8 cellular contexts compared by ENCODE assay signal in genomic region chrX:1500701-1501624, GRCh38. TPM values are rescaled to one million over a fixed set of nuclear protein-coding genes. Genes with fewer than 3 reads are reported as not detected.
A peak's percentile ranks its signal among the peaks of the same experiment; 100 is the strongest.
DNase-seq lines count a peak whose midpoint lies in the region; ATAC-seq, FAIRE-seq and TF ChIP-seq lines count a peak whose summit lies in the region.

No MANE protein-coding gene starts in this region.

- no peak for TF ChIP-seq EP300 in upper lobe of left lung (IDR thresholded peaks at IDR 0.05)

- H3K4me3 ChIP-seq in CD8-positive, alpha-beta memory T cell (ENCODE audit: low read length) = no peak overlapping the region
- H3K4me3 ChIP-seq in coronary artery (peak overlapping the region; percentile 36), upper lobe of left lung (peak overlapping the region in 1 of 4 donors; percentile 22)

- DNase-seq in CD8-positive, alpha-beta memory T cell = peak in 3 of 5 donors; percentile 10 to 64 (median 51)
- DNase-seq in coronary artery (ENCODE audit: low spot score) = peak; percentile 43
- no peak for DNase-seq in upper lobe of left lung
- no peak for DNase-seq in HTR-8/SVneo (ENCODE audit: insufficient read length, low spot score)
- DNase-seq in stimulated activated CD4-positive, alpha-beta T cell treated with anti-CD3 and anti-CD28 coated beads, Interleukin-4, amount 100 ng/mL, for 1 hour = no peak
- DNase-seq in AML-193 (lab: John Stamatoyannopoulos, UW) = no peak

- H3K36me3 Mint-ChIP-seq in CD8-positive, alpha-beta memory T cell = peaks cover 3 to 58% (median 4%) of the 10 kb centered on the region in 3 donors

- CTCF ChIA-PET in CD8-positive, alpha-beta memory T cell (lab: Charles Lee) = no interaction called here

- TF ChIP-seq POLR2A in upper lobe of left lung (IDR thresholded peaks at IDR 0.05) = no peak

- H3K4me1 ChIP-seq in CD8-positive, alpha-beta memory T cell (ENCODE audit: insufficient read depth, low read length) = peaks cover 16% of the 10 kb centered on the region
- H3K4me1 ChIP-seq in upper lobe of left lung = peaks cover 0 to 9% (median 3%) of the 10 kb centered on the region in 4 donors

- H3K36me3 ChIP-seq in CD8-positive, alpha-beta memory T cell (ENCODE audit: insufficient read depth, low read length) = peaks cover 9% of the 10 kb centered on the region
- H3K36me3 ChIP-seq in upper lobe of left lung = no peaks in the 10 kb centered on the region

- no peaks in the 10 kb centered on the region for H3K9me3 ChIP-seq in CD8-positive, alpha-beta memory T cell (ENCODE audit: low read length)
- H3K9me3 ChIP-seq in upper lobe of left lung = no peaks in the 10 kb centered on the region

- peak overlapping the region; percentile 79 to 94 (median 90) for H3K27ac Mint-ChIP-seq in CD8-positive, alpha-beta memory T cell

- POLR2A ChIA-PET in CD8-positive, alpha-beta memory T cell (lab: Charles Lee) = no interaction called here

- no peaks in the 10 kb centered on the region for H3K27me3 ChIP-seq in CD8-positive, alpha-beta memory T cell (ENCODE audit: insufficient read depth, low read length, poor library complexity, severe bottlenecking)
- no peaks in the 10 kb centered on the region for H3K27me3 ChIP-seq in upper lobe of left lung

- H3K4me1 Mint-ChIP-seq in CD8-positive, alpha-beta memory T cell = peaks cover 22 to 52% (median 39%) of the 10 kb centered on the region in 3 donors

- no peaks in the 10 kb centered on the region for H3K9me3 Mint-ChIP-seq in CD8-positive, alpha-beta memory T cell

- ATAC-seq in GM19455 (IDR thresholded peaks at IDR 0.05; ENCODE audit: unreplicated experiment) (peak; percentile 72), HG03439 (IDR thresholded peaks at IDR 0.05; ENCODE audit: unreplicated experiment) (peak; percentile 60), upper lobe of left lung (ENCODE audit: low FRiP score in 2 of 2) (no peak)

- FAIRE-seq in HTR-8/SVneo (lab: Jason Lieb, UNC) = no peak

- H3K27ac ChIP-seq in CD8-positive, alpha-beta memory T cell (ENCODE audit: low read depth, low read length) = peak overlapping the region; percentile 43
- H3K27ac ChIP-seq in coronary artery = no peak overlapping the region
- peak overlapping the region; percentile 65 to 76 (median 70) for H3K27ac ChIP-seq in upper lobe of left lung

- H3K27me3 Mint-ChIP-seq in CD8-positive, alpha-beta memory T cell = no peaks in the 10 kb centered on the region

- 72 to 76% methylated on average over 21 to 23 of the region's 23 CpGs for WGBS in upper lobe of left lung, 2 donors

- no peak for TF ChIP-seq CTCF in coronary artery (IDR thresholded peaks at IDR 0.05)
- no peak for TF ChIP-seq CTCF in upper lobe of left lung (IDR thresholded peaks at IDR 0.05)

- peak overlapping the region; percentile 23 to 73 (median 61) for H3K4me3 Mint-ChIP-seq in CD8-positive, alpha-beta memory T cell

RNA-seq across cellular contexts. Expression of gene P2RY8, which starts 36.0 kb away (rescaled TPM):
- 10 to 100 TPM; 47.1 to 50.1 TPM for total RNA-seq in CD8-positive, alpha-beta memory T cell
- polyA plus RNA-seq in CD8-positive, alpha-beta memory T cell = 302 TPM
- 1 to 10 TPM; 1.7 to 4.4 (median 3.3) TPM for total RNA-seq in upper lobe of left lung

RNA-seq across cellular contexts. Expression of gene ASMTL, which starts 48.3 kb away (rescaled TPM):
- total RNA-seq in CD8-positive, alpha-beta memory T cell = 10 to 100 TPM; 26.1 to 26.5 TPM
- 47.9 TPM for polyA plus RNA-seq in CD8-positive, alpha-beta memory T cell
- 10 to 100 TPM; 11.0 to 28.3 (median 23.2) TPM for total RNA-seq in upper lobe of left lung

Comparison
In these comparisons a context has a peak if more than half of its experiments do, and no peak if none do; other contexts are left out.
1. DNase-seq: peak in CD8-positive, alpha-beta memory T cell (3 of 5) and coronary artery (single experiment); none in upper lobe of left lung (0 of 2), HTR-8/SVneo (single experiment), stimulated activated CD4-positive, alpha-beta T cell treated with anti-CD3 and anti-CD28 coated beads, Interleukin-4, amount 100 ng/mL, for 1 hour (single experiment) and AML-193 (0 of 2).
2. H3K27ac ChIP-seq: peak in CD8-positive, alpha-beta memory T cell (single experiment) and upper lobe of left lung (4 of 4); none in coronary artery (0 of 2).
3. ATAC-seq: peak in GM19455 (single experiment) and HG03439 (single experiment); none in upper lobe of left lung (0 of 2).
4. RNA of gene P2RY8, which starts 36.0 kb away (total RNA-seq): 47.1 to 50.1 TPM in CD8-positive, alpha-beta memory T cell; 1.7 to 4.4 TPM in upper lobe of left lung; every median in the first group is over 4 times any median in the second.